In the genomic region with DNA sequence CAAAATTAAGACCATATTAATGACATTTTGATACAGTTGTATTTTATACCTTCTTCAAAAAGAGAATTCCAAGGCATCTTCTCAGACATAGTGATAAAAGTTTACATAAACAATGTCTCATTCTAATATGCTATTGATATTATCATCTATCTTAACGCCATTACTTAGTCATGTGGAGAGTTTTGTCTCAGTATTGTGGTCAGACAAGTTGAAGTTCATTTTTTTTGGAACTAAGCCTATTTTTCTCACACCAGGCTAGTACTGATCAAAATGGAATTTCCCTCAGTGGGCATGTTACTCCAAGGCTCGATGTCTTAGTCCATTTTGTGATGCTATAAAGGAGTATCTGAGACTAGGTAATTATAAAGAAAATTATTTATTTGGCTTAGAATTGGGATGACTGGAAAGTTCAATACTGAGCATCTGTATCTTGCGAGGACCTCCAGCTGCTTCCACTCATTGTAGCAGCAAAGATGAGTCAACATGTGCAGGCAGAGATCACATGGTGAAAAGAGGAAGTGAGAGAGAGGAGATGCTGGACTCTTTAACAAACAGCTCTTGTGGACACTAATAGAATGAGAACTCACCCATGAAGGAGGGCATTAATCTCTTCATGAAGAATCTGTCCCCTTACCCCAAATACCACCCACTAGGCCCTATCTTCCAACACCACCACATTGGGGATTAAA, we compare ENCODE assay signal across 13 cellular contexts.
DNase-seq lines count a peak whose midpoint lies in the region; ATAC-seq and TF ChIP-seq lines count a peak whose summit lies in the region.
"Had no signal": no experiment of that assay in that cellular context is flagged by ENCODE, and none has a peak within 500 bp of the region (broad histone marks: within the 10 kb centered on the region; RNA-seq: fewer than 3 reads in every experiment).

No MANE protein-coding gene starts in this region.

- no peak overlapping the region for H3K27ac Mint-ChIP-seq in CD4-positive, alpha-beta memory T cell
- H3K27ac Mint-ChIP-seq: CD4-positive, alpha-beta T cell; neural progenitor cell had no signal

- H3K4me1 ChIP-seq in BE2C: no peaks in the 10 kb centered on the region
- H3K4me1 ChIP-seq in CD4-positive, alpha-beta memory T cell (ENCODE audit: insufficient read depth, low read length): no peaks in the 10 kb centered on the region
- H3K4me1 ChIP-seq: neural progenitor cell had no signal

- no peaks in the 10 kb centered on the region for H3K36me3 Mint-ChIP-seq in CD4-positive, alpha-beta memory T cell
- H3K36me3 Mint-ChIP-seq: neural progenitor cell had no signal

- peaks cover 0 to 25% (median 2%) of the 10 kb centered on the region in 8 donors for H3K9me3 Mint-ChIP-seq in CD4-positive, alpha-beta memory T cell

- no peaks in the 10 kb centered on the region for H3K36me3 ChIP-seq in BE2C
- H3K36me3 ChIP-seq in CD4-positive, alpha-beta memory T cell (ENCODE audit: insufficient read depth, low read length): no peaks in the 10 kb centered on the region
- H3K36me3 ChIP-seq: neural progenitor cell had no signal

- no peak overlapping the region for H3K27ac ChIP-seq in CD4-positive, alpha-beta memory T cell (ENCODE audit: low read depth, low read length)
- H3K27ac ChIP-seq: neural progenitor cell had no signal

- no peak overlapping the region for H3K4me3 ChIP-seq in BE2C (ENCODE audit: low read depth, low read length)
- H3K4me3 ChIP-seq in CD4-positive, alpha-beta memory T cell (ENCODE audit: low read length in 2 of 2): no peak overlapping the region
- H3K4me3 ChIP-seq: neural progenitor cell had no signal

- no peaks in the 10 kb centered on the region for H3K27me3 ChIP-seq in BE2C
- no peaks in the 10 kb centered on the region for H3K27me3 ChIP-seq in CD4-positive, alpha-beta memory T cell (ENCODE audit: insufficient read depth, low read length)
- H3K27me3 ChIP-seq: neural progenitor cell had no signal

- H3K9me3 ChIP-seq in BE2C: no peaks in the 10 kb centered on the region
- no peaks in the 10 kb centered on the region for H3K9me3 ChIP-seq in CD4-positive, alpha-beta memory T cell (ENCODE audit: control insufficient read depth in 1 of 2, low read length in 2 of 2)

- no peaks in the 10 kb centered on the region for H3K27me3 Mint-ChIP-seq in CD4-positive, alpha-beta memory T cell
- H3K27me3 Mint-ChIP-seq: CD4-positive, alpha-beta T cell had no signal

- peak; percentile 18 for DNase-seq in GM13977 (ENCODE audit: low spot score)
- DNase-seq in SKM-1 (lab: John Stamatoyannopoulos, UW; ENCODE audit: unreplicated experiment): peak; percentile 19
- DNase-seq in NCI-H82 treated with DMSO at 0.1 percent for 48 hours (lab: John Stamatoyannopoulos, UW; ENCODE audit: unreplicated experiment): no peak
- no peak for DNase-seq in BE2C
- no peak for DNase-seq in hypothalamus (lab: John Stamatoyannopoulos, UW)
- no peak for DNase-seq in CD4-positive, alpha-beta memory T cell
- DNase-seq: aorta; CD4-positive, alpha-beta T cell; NCI-H524 had no signal

- ATAC-seq in GM21526 (IDR thresholded peaks at IDR 0.05; ENCODE audit: low FRiP score, unreplicated experiment) (peak; percentile 90), HG03159 (IDR thresholded peaks at IDR 0.05; ENCODE audit: unreplicated experiment) (peak; percentile 94)
- ATAC-seq: activated CD4-positive, CD25-positive, alpha-beta regulatory T cell treated with anti-CD3 and anti-CD28 coated beads, Interleukin-2, amount 50 U/mL, for 24 hours had no signal

- in situ Hi-C loops in GM13977 (cut with MboI; ENCODE audit: low pct_unique_long_range_greater_than_20kb, low sequenced_read_pairs, unreplicated experiment): no loop called here

- intact Hi-C loops in CD4-positive, alpha-beta memory T cell (cut with micrococcal nuclease): no loop called here

- TF ChIP-seq CTCF in GM13977 (IDR thresholded peaks at IDR 0.05; ENCODE audit: extremely low read depth, insufficient read depth, missing control alignments) (no peak), BE2C (IDR thresholded peaks at IDR 0.05; ENCODE audit: low read depth, low read length) (no peak)

- no peaks in the 10 kb centered on the region for H3K4me1 Mint-ChIP-seq in CD4-positive, alpha-beta memory T cell
- H3K4me1 Mint-ChIP-seq: neural progenitor cell had no signal

- H3K4me3 Mint-ChIP-seq in CD4-positive, alpha-beta memory T cell: no peak overlapping the region
- H3K4me3 Mint-ChIP-seq: CD4-positive, alpha-beta T cell; neural progenitor cell had no signal

- CTCF ChIA-PET in CD4-positive, alpha-beta memory T cell (lab: Charles Lee; ENCODE audit: partially characterized antibody): no interaction called here

- POLR2A ChIA-PET in CD4-positive, alpha-beta memory T cell (lab: Charles Lee; ENCODE audit: partially characterized antibody): no interaction called here

Comparison
In these comparisons a context has a peak if more than half of its experiments do, and no peak if none do; other contexts are left out.
1. DNase-seq: peak in GM13977 (single experiment) and SKM-1 (single experiment); none in NCI-H82 treated with DMSO at 0.1 percent for 48 hours (single experiment), BE2C (single experiment), hypothalamus (0 of 51) and CD4-positive, alpha-beta memory T cell (0 of 5).